ENCODE assay signal across 8 cellular contexts in genomic region chr20:45373353-45374100, GRCh38. TPM values are rescaled to one million over a fixed set of nuclear protein-coding genes. Genes with fewer than 3 reads are reported as not detected.
DNase-seq lines count a peak whose midpoint lies in the region; ATAC-seq and TF ChIP-seq lines count a peak whose summit lies in the region.

No MANE protein-coding gene starts in this region.

- no peaks in the 10 kb centered on the region for H3K27me3 Mint-ChIP-seq in activated CD4-positive, alpha-beta T cell treated with anti-CD3 and anti-CD28 coated beads, Interleukin-2, amount 10 ng/mL, durations not matched to agents 7 days and 5 days

- H3K27me3 ChIP-seq in GM06990 (replicated peaks; ENCODE audit: control insufficient read depth, insufficient read depth, low read length), result no peaks in the 10 kb centered on the region

- ATAC-seq in HG02943 (IDR thresholded peaks at IDR 0.05; ENCODE audit: low read depth, unreplicated experiment) (peak; percentile 76), left colon (peak; percentile 83), GM18517 (IDR thresholded peaks at IDR 0.05; ENCODE audit: unreplicated experiment) (no peak)

- H3K36me3 ChIP-seq in GM06990 (ENCODE audit: control insufficient read depth, insufficient read depth, low read length), result peaks cover 2% of the 10 kb centered on the region; the same call in 1 of the 2 replicates

- H3K4me3 Mint-ChIP-seq in activated CD4-positive, alpha-beta T cell treated with anti-CD3 and anti-CD28 coated beads, Interleukin-2, amount 10 ng/mL, durations not matched to agents 7 days and 5 days, result peak overlapping the region; percentile 68

- H3K27ac ChIP-seq in coronary artery, result peak overlapping the region; percentile 69 to 92

- peaks cover 39% of the 10 kb centered on the region for H3K4me1 Mint-ChIP-seq in activated CD4-positive, alpha-beta T cell treated with anti-CD3 and anti-CD28 coated beads, Interleukin-2, amount 10 ng/mL, durations not matched to agents 7 days and 5 days

- no peaks in the 10 kb centered on the region for H3K9me3 Mint-ChIP-seq in activated CD4-positive, alpha-beta T cell treated with anti-CD3 and anti-CD28 coated beads, Interleukin-2, amount 10 ng/mL, durations not matched to agents 7 days and 5 days

- H3K4me3 ChIP-seq in GM06990 (replicated peaks; ENCODE audit: low read depth, low read length) (peak overlapping the region; percentile 50), coronary artery (peak overlapping the region; percentile 73)

- peaks cover 6% of the 10 kb centered on the region for H3K36me3 Mint-ChIP-seq in activated CD4-positive, alpha-beta T cell treated with anti-CD3 and anti-CD28 coated beads, Interleukin-2, amount 10 ng/mL, durations not matched to agents 7 days and 5 days (ENCODE audit: low read depth)

- POLR2A ChIA-PET in activated CD4-positive, alpha-beta T cell treated with anti-CD3 and anti-CD28 coated beads, Interleukin-2, amount 10 ng/mL, durations not matched to agents 7 days and 5 days (lab: Charles Lee), result interaction anchor here (1.4 to 2.2 kb wide), 2 partner anchors 10 to 64 kb away, joined by 7 to 10 read pairs; partner anchors contain the start of gene SYS1

- TF ChIP-seq CTCF in GM06990 (IDR thresholded peaks at IDR 0.05; ENCODE audit: insufficient read depth, low read length, poor library complexity, severe bottlenecking) (peak; percentile 91), coronary artery (IDR thresholded peaks at IDR 0.05) (peak; percentile 66)

- H3K27ac Mint-ChIP-seq in activated CD4-positive, alpha-beta T cell treated with anti-CD3 and anti-CD28 coated beads, Interleukin-2, amount 10 ng/mL, durations not matched to agents 7 days and 5 days, result peak overlapping the region; percentile 89

- CTCF ChIA-PET in activated CD4-positive, alpha-beta T cell treated with anti-CD3 and anti-CD28 coated beads, Interleukin-2, amount 10 ng/mL, durations not matched to agents 7 days and 5 days (lab: Charles Lee), result interaction anchor here (0.6 to 7.4 kb wide), 40 partner anchors 9 to 417 kb away, joined by 3 to 76 read pairs (median 5); partner anchors contain the start of genes DBNDD2, PIGT, SDC4 and SYS1

- DNase-seq in GM06990 (ENCODE audit: extremely low read depth, insufficient read length) (peak; percentile 74), NCI-H510A treated with DMSO at 0.1 percent for 48 hours (lab: John Stamatoyannopoulos, UW) (peak; percentile 73), coronary artery (ENCODE audit: low spot score) (peak; percentile 95), left colon (peak; percentile 92 to 95)
- DNase-seq in activated CD4-positive, alpha-beta T cell treated with anti-CD3 and anti-CD28 coated beads, Interleukin-2, amount 10 ng/mL, durations not matched to agents 7 days and 5 days, result peak; percentile 90
- peak; percentile 91 to 93 for DNase-seq in stimulated activated CD4-positive, alpha-beta T cell treated with anti-CD3 and anti-CD28 coated beads, Interleukin-1b, Interleukin-23, amount 100 ng/mL, for 4 hours (ENCODE audit: low read depth in 2 of 2)

- intact Hi-C loops in left colon (cut with DNase I, micrococcal nuclease), result loop anchor here in 1 of 2 donors (2.0 kb wide), 1 partner anchor 63 kb away; no protein-coding TSS in a partner anchor

RNA-seq across cellular contexts. Expression of gene TP53TG5, which starts 4.6 kb away (rescaled TPM):
- not detected for total RNA-seq in activated CD4-positive, alpha-beta T cell treated with anti-CD3 and anti-CD28 coated beads, Interleukin-2, amount 10 ng/mL, durations not matched to agents 7 days and 5 days
- under 1 TPM; 0.59 to 0.85 TPM for total RNA-seq in left colon

RNA-seq across cellular contexts. Expression of gene SYS1, which starts 10.6 kb away (rescaled TPM):
- 10 to 100 TPM; 23.9 to 25.6 TPM for total RNA-seq in activated CD4-positive, alpha-beta T cell treated with anti-CD3 and anti-CD28 coated beads, Interleukin-2, amount 10 ng/mL, durations not matched to agents 7 days and 5 days
- total RNA-seq in left colon, result 10 to 100 TPM; 25.2 to 32.4 TPM

RNA-seq across cellular contexts. Expression of gene SDC4, which starts 25.3 kb away (rescaled TPM):
- total RNA-seq in activated CD4-positive, alpha-beta T cell treated with anti-CD3 and anti-CD28 coated beads, Interleukin-2, amount 10 ng/mL, durations not matched to agents 7 days and 5 days, result 1 to 10 TPM; 7.5 to 8.1 TPM
- total RNA-seq in left colon, result 100 to 1,000 TPM in 1 of 2 donors, 10 to 100 TPM in 1; 85.4 to 144 TPM

RNA-seq across cellular contexts. Expression of gene DBNDD2, which starts 34.6 kb away (rescaled TPM):
- 10 to 100 TPM in 1 of 2 experiments, 1 to 10 TPM in 1; 9.0 to 10.5 TPM for total RNA-seq in activated CD4-positive, alpha-beta T cell treated with anti-CD3 and anti-CD28 coated beads, Interleukin-2, amount 10 ng/mL, durations not matched to agents 7 days and 5 days
- total RNA-seq in left colon, result 100 to 1,000 TPM; 123 to 135 TPM

RNA-seq across cellular contexts. Expression of gene PIGT, which starts 42.4 kb away (rescaled TPM):
- 10 to 100 TPM; 66.3 to 77.9 TPM for total RNA-seq in activated CD4-positive, alpha-beta T cell treated with anti-CD3 and anti-CD28 coated beads, Interleukin-2, amount 10 ng/mL, durations not matched to agents 7 days and 5 days
- total RNA-seq in left colon, result 100 to 1,000 TPM; 122 to 152 TPM

Comparison
In these comparisons a context has a peak if more than half of its experiments do, and no peak if none do; other contexts are left out.
1. RNA of gene SDC4, which starts 25.3 kb away (total RNA-seq): 85.4 to 144 TPM in left colon; 7.5 to 8.1 TPM in activated CD4-positive, alpha-beta T cell treated with anti-CD3 and anti-CD28 coated beads, Interleukin-2, amount 10 ng/mL, durations not matched to agents 7 days and 5 days; every median in the first group is over 4 times any median in the second.
2. Peak in every context shown above with its lines, with median percentiles within 50 percentile points of each other: DNase-seq.